1 cellular context compared by ENCODE assay signal in genomic region chr20:50115591-50116367, GRCh38.
A peak's percentile ranks its signal among the peaks of the same experiment; 100 is the strongest.
TF ChIP-seq lines count a peak whose summit lies in the region.

No MANE protein-coding gene starts in this region.

TF ChIP-seq in HepG2, 621 proteins besides CTCF, POLR2A, EP300 and RAD21 (continued from another document and continues in another):
- peak; percentile 89; the same call in 1 of the 2 replicates for TF ChIP-seq THAP9 (CRISPR knock-in tag; IDR thresholded peaks at IDR 0.05; ENCODE audit: borderline replicate concordance)
- no peak for TF ChIP-seq MTERF4 (CRISPR knock-in tag; IDR thresholded peaks at IDR 0.05)
- TF ChIP-seq RBM39 (IDR thresholded peaks at IDR 0.05; ENCODE audit: low read depth, low read length, poor library complexity, severe bottlenecking): no peak
- peak; percentile 96 for TF ChIP-seq FOXK1 (CRISPR knock-in tag; IDR thresholded peaks at IDR 0.05; ENCODE audit: borderline replicate concordance, low read depth)
- no peak for TF ChIP-seq ZNF564 (CRISPR knock-in tag; IDR thresholded peaks at IDR 0.05)
- 0 out of 2 replicates have a peak, but pooled peaks have one; percentile 31 for TF ChIP-seq GATA4 (IDR thresholded peaks at IDR 0.05; ENCODE audit: borderline replicate concordance, low read depth)
- no peak for TF ChIP-seq CAMTA2 (CRISPR knock-in tag; IDR thresholded peaks at IDR 0.05; ENCODE audit: borderline replicate concordance)
- TF ChIP-seq PAXIP1 (CRISPR knock-in tag; conservative IDR thresholded peaks at IDR 0.05): 0 out of 2 replicates have a peak, but pooled peaks have one; percentile 39
- TF ChIP-seq ARID2 (CRISPR knock-in tag; IDR thresholded peaks at IDR 0.05; ENCODE audit: borderline replicate concordance): 0 out of 2 replicates have a peak, but pooled peaks have one; percentile 49
- TF ChIP-seq HMGXB3 (CRISPR knock-in tag; IDR thresholded peaks at IDR 0.05; ENCODE audit: borderline replicate concordance): peak; percentile 62; the same call in 1 of the 2 replicates
- peak; percentile 65; the same call in 1 of the 2 replicates for TF ChIP-seq RXRB (CRISPR knock-in tag; IDR thresholded peaks at IDR 0.05; ENCODE audit: borderline replicate concordance)
- TF ChIP-seq BRCA1 (CRISPR knock-in tag; IDR thresholded peaks at IDR 0.05): 0 out of 2 replicates have a peak, but pooled peaks have one; percentile 55
- no peak; the same call in 1 of the 2 replicates for TF ChIP-seq ZNF431 (CRISPR knock-in tag; IDR thresholded peaks at IDR 0.05; ENCODE audit: borderline replicate concordance, low read depth)
- no peak for TF ChIP-seq ZBTB2 (CRISPR knock-in tag; IDR thresholded peaks at IDR 0.05; ENCODE audit: low read depth)
- TF ChIP-seq ZKSCAN8 (CRISPR knock-in tag; IDR thresholded peaks at IDR 0.05; ENCODE audit: borderline replicate concordance): peak; percentile 89; the same call in 1 of the 2 replicates
- TF ChIP-seq ZNF235 (CRISPR knock-in tag; IDR thresholded peaks at IDR 0.05; ENCODE audit: borderline replicate concordance): no peak
- no peak for TF ChIP-seq ZMAT3 (CRISPR knock-in tag; conservative IDR thresholded peaks at IDR 0.05)
- peak; percentile 39; the same call in 1 of the 2 replicates for TF ChIP-seq MAZ (IDR thresholded peaks at IDR 0.05; ENCODE audit: borderline replicate concordance, low read depth, low read length)
- peak; percentile 56 for TF ChIP-seq MAZ (CRISPR knock-in tag; IDR thresholded peaks at IDR 0.05; ENCODE audit: low read depth)
- peak; percentile 89 for TF ChIP-seq E2F1 (CRISPR knock-in tag; IDR thresholded peaks at IDR 0.05)
- peak; percentile 93; the same call in 1 of the 2 replicates for TF ChIP-seq KDM2A (CRISPR knock-in tag; IDR thresholded peaks at IDR 0.05; ENCODE audit: borderline replicate concordance, low read depth)
- no peak for TF ChIP-seq ZNF326 (CRISPR knock-in tag; IDR thresholded peaks at IDR 0.05; ENCODE audit: borderline replicate concordance)
- no peak for TF ChIP-seq CREBL2 (CRISPR knock-in tag; IDR thresholded peaks at IDR 0.05; ENCODE audit: borderline replicate concordance)
- peak; percentile 96 for TF ChIP-seq ZNF687 (CRISPR knock-in tag; IDR thresholded peaks at IDR 0.05)
- TF ChIP-seq HOMEZ (CRISPR knock-in tag; IDR thresholded peaks at IDR 0.05; ENCODE audit: low read depth): peak; percentile 93
- no peak for TF ChIP-seq TEAD2 (CRISPR knock-in tag; IDR thresholded peaks at IDR 0.05)
- TF ChIP-seq FOXP4 (CRISPR knock-in tag; IDR thresholded peaks at IDR 0.05): peak; percentile 61; the same call in 1 of the 2 replicates
- peak; percentile 68; the same call in 1 of the 2 replicates for TF ChIP-seq ZNF441 (CRISPR knock-in tag; IDR thresholded peaks at IDR 0.05; ENCODE audit: borderline replicate concordance)
- no peak for TF ChIP-seq ZNF251 (CRISPR knock-in tag; IDR thresholded peaks at IDR 0.05)
- TF ChIP-seq ZNF460 (CRISPR knock-in tag; IDR thresholded peaks at IDR 0.05; ENCODE audit: borderline replicate concordance): no peak
